ENCODE assay signal across 1 cellular context in genomic region chr19:18939163-18939562, GRCh38.
TF ChIP-seq lines count a peak whose summit lies in the region.

No MANE protein-coding gene starts in this region.

TF ChIP-seq in A549, 52 proteins besides CTCF, POLR2A, EP300 and RAD21 (continued from another document):
- TF ChIP-seq ELK1 (IDR thresholded peaks at IDR 0.05; ENCODE audit: low read depth, low read length) (no peak), JUN (IDR thresholded peaks at IDR 0.05) (no peak), TP53 (CRISPR knock-in tag; IDR thresholded peaks at IDR 0.05) (no peak)
- TF ChIP-seq, protein P1, sequence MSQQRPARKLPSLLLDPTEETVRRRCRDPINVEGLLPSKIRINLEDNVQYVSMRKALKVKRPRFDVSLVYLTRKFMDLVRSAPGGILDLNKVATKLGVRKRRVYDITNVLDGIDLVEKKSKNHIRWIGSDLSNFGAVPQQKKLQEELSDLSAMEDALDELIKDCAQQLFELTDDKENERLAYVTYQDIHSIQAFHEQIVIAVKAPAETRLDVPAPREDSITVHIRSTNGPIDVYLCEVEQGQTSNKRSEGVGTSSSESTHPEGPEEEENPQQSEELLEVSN (IDR thresholded peaks at IDR 0.05; ENCODE audit: borderline replicate concordance, low read depth) = no peak
